In genomic region chr21:46604975-46605758, GRCh38 we compare ENCODE assay signal across 11 cellular contexts. TPM values are rescaled to one million over a fixed set of nuclear protein-coding genes. Genes with fewer than 3 reads are reported as not detected.
DNase-seq lines count a peak whose midpoint lies in the region; ATAC-seq and TF ChIP-seq lines count a peak whose summit lies in the region.
"Had no signal": no experiment of that assay in that cellular context is flagged by ENCODE, and none has a peak within 500 bp of the region (broad histone marks: within the 10 kb centered on the region; RNA-seq: fewer than 3 reads in every experiment).

S100B (minus strand) TSS chr21:46605082; CDS start chr21:46602415, 2,667 bp downstream.

- WGBS in prostate gland: 58% methylated on average over 14 of the region's 14 CpGs

- no peaks in the 10 kb centered on the region for H3K9me3 ChIP-seq in prostate gland

- TF ChIP-seq CTCF in glutamatergic neuron (IDR thresholded peaks at IDR 0.05; ENCODE audit: partially characterized antibody, unreplicated experiment) (no peak), prostate gland (IDR thresholded peaks at IDR 0.05) (no peak)

- DNase-seq in H7 (peak; percentile 79), SKM-1 treated with dmso at 0.1 percent for 144 hours (lab: John Stamatoyannopoulos, UW; ENCODE audit: unreplicated experiment) (peak; percentile 38), glutamatergic neuron (peak; percentile 43), retina (peak; percentile 60), prostate gland (ENCODE audit: low spot score) (no peak), SK-N-DZ (ENCODE audit: low spot score) (no peak), activated gamma-delta T cell treated with Interleukin-2 at 50 U/mL for 16 hours (no peak)
- DNase-seq: activated CD4-positive, CD25-positive, alpha-beta regulatory T cell treated with anti-CD3 and anti-CD28 coated beads, Interleukin-2, amount 50 U/mL, for 72 hours had no signal

- H3K27ac Mint-ChIP-seq in glutamatergic neuron (ENCODE audit: unreplicated experiment): no peak within 1 kb of the TSS

- no peak for TF ChIP-seq POLR2A in prostate gland (IDR thresholded peaks at IDR 0.05)

- no peaks in the 10 kb centered on the region for H3K4me1 ChIP-seq in prostate gland (replicated peaks)

- peaks cover 4% of the 10 kb centered on the region for H3K36me3 Mint-ChIP-seq in glutamatergic neuron (ENCODE audit: unreplicated experiment)

- H3K4me3 ChIP-seq in H7 (ENCODE audit: insufficient read depth, low read depth, low read length) (no peak within 1 kb of the TSS), prostate gland (no peak within 1 kb of the TSS)

- no peak for ATAC-seq in GM19324 (IDR thresholded peaks at IDR 0.05; ENCODE audit: low FRiP score, unreplicated experiment)

- H3K36me3 ChIP-seq in H7 (replicated peaks; ENCODE audit: control insufficient read depth, insufficient read depth, low read length): no peaks in the 10 kb centered on the region
- no peaks in the 10 kb centered on the region for H3K36me3 ChIP-seq in prostate gland

- H3K4me1 Mint-ChIP-seq in glutamatergic neuron (ENCODE audit: low read depth, unreplicated experiment): peaks cover 3% of the 10 kb centered on the region

- no peaks in the 10 kb centered on the region for H3K27me3 ChIP-seq in H7 (ENCODE audit: control insufficient read depth, insufficient read depth, low read length)
- H3K27me3 ChIP-seq in prostate gland (replicated peaks; ENCODE audit: insufficient read depth): no peaks in the 10 kb centered on the region

- no peak within 1 kb of the TSS for H3K27ac ChIP-seq in prostate gland

- no peaks in the 10 kb centered on the region for H3K27me3 Mint-ChIP-seq in glutamatergic neuron (ENCODE audit: unreplicated experiment)

- intact Hi-C loops in prostate gland (cut with DNase I): no loop called here

- peaks cover 2% of the 10 kb centered on the region for H3K9me3 Mint-ChIP-seq in glutamatergic neuron (ENCODE audit: unreplicated experiment)

- H3K4me3 Mint-ChIP-seq in glutamatergic neuron (ENCODE audit: unreplicated experiment): no peak within 1 kb of the TSS

RNA-seq across cellular contexts. Expression of gene S100B, which starts in this region (rescaled TPM):
- 0.10 TPM in 1 of 2 replicates, not detected in the other for total RNA-seq in H7 (2014; rRNA removed; shearing (Covaris generic))
- total RNA-seq in glutamatergic neuron (ENCODE audit: unreplicated experiment): not detected
- total RNA-seq in prostate gland: 1 to 10 TPM in 1 of 2 donors, under 1 TPM in 1; 0.91 to 3.2 TPM
- polyA plus RNA-seq in SK-N-DZ (2014; cell fraction: cytosol; rRNA removed): 0.16 TPM in 1 of 2 replicates, not detected in the other
- not detected in 2 replicates for polyA plus RNA-seq in SK-N-DZ (2014; cell fraction: nucleus; rRNA removed)
- total RNA-seq: fibroblast of villous mesenchyme, LHCN-M2 had no signal

Comparison
In these comparisons a context has a peak if more than half of its experiments do, and no peak if none do; other contexts are left out.
1. Peak in DNase-seq in H7; RNA of the gene not detected or under 1 TPM.
2. Peak in DNase-seq in glutamatergic neuron; RNA of the gene not detected or under 1 TPM.
3. DNase-seq: peak in SKM-1 treated with dmso at 0.1 percent for 144 hours (single experiment) and retina (single experiment); none in prostate gland (single experiment), SK-N-DZ (single experiment) and activated gamma-delta T cell treated with Interleukin-2 at 50 U/mL for 16 hours (single experiment).